Comparison of ENCODE assay signal across 1 cellular context in genomic region chr7:118372530-118372929, GRCh38.
TF ChIP-seq lines count a peak whose summit lies in the region.

No MANE protein-coding gene starts in this region.

TF ChIP-seq in HEK293, 187 proteins besides CTCF, POLR2A, EP300 and RAD21 (continued from another document):
- TF ChIP-seq PRDM6 (tag by site-specific recombination; IDR thresholded peaks at IDR 0.05) (0 out of 2 replicates have a peak, but pooled peaks have one; percentile 26), ZNF654 (tag by site-specific recombination; IDR thresholded peaks at IDR 0.05; ENCODE audit: low read depth) (no peak), ZNF341 (tag by site-specific recombination; IDR thresholded peaks at IDR 0.05; ENCODE audit: low read depth) (0 out of 2 replicates have a peak, but pooled peaks have one; percentile 12), OSR2 (tag by site-specific recombination; IDR thresholded peaks at IDR 0.05) (peak; percentile 61), ZNF561 (tag by site-specific recombination; IDR thresholded peaks at IDR 0.05; ENCODE audit: borderline replicate concordance) (0 out of 2 replicates have a peak, but pooled peaks have one; percentile 29), ZNF16 (tag by site-specific recombination; IDR thresholded peaks at IDR 0.05; ENCODE audit: low read depth) (no peak), MZF1 (tag by site-specific recombination; IDR thresholded peaks at IDR 0.05; ENCODE audit: borderline replicate concordance) (0 out of 2 replicates have a peak, but pooled peaks have one; percentile 66), TRIM28 (IDR thresholded peaks at IDR 0.05; ENCODE audit: borderline replicate concordance, low read length) (0 out of 2 replicates have a peak, but pooled peaks have one; percentile 33), ZNF549 (tag by site-specific recombination; IDR thresholded peaks at IDR 0.05) (0 out of 2 replicates have a peak, but pooled peaks have one; percentile 48), SCRT1 (tag by site-specific recombination; IDR thresholded peaks at IDR 0.05; ENCODE audit: borderline replicate concordance) (no peak)
